Comparison of ENCODE assay signal across 8 cellular contexts in the genomic region with DNA sequence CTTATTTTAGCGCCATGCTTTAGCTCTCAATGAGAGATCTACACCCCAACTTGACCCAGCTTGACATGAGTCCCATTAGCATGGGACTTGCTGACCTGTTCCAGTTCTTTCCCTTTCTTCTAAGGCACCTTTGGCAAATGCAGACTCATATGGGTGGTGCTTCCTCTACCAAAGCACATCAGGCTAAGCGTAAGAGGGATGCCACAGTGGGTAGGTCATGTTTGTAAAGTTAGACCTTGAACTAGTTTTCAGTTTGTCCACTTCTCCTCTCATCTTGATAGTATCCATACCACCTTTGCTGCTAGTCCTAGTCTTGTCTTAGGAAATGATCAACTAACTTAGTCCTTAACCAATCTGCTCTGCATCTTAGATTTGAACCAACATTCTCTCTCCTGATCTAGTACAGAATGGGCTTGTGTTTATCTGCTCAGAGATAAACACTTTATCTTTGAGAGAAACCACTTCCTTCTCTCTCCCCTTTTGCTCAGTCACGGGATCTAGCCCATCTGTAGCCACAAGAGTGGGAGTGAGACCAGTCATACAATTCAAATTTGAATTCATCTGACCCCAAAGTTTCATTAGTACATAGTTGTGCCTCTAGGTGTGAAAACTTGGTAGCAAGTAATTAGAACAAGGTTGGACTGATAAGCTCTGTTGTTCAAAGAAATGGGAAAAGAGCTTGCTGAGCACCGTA.
A peak's percentile ranks its signal among the peaks of the same experiment; 100 is the strongest.
DNase-seq lines count a peak whose midpoint lies in the region; ATAC-seq and TF ChIP-seq lines count a peak whose summit lies in the region.

No MANE protein-coding gene starts in this region.

- TF ChIP-seq CTCF in transverse colon (IDR thresholded peaks at IDR 0.05) (no peak), prostate gland (IDR thresholded peaks at IDR 0.05) (no peak)

- no peak for TF ChIP-seq POLR2A in transverse colon (IDR thresholded peaks at IDR 0.05)
- TF ChIP-seq POLR2A in prostate gland (IDR thresholded peaks at IDR 0.05) = no peak

- intact Hi-C loops in transverse colon (cut with DNase I; ENCODE audit: low total_unique reads) = loop anchor here (1.0 kb wide), 1 partner anchor 49 kb away; no protein-coding TSS in a partner anchor
- intact Hi-C loops in prostate gland (cut with DNase I) = no loop called here

- in situ Hi-C loops in transverse colon (cut with MboI; ENCODE audit: low pct_ligation_motif_present in 1 of 4, low pct_unique_long_range_greater_than_20kb in 1 of 4, low sequenced_read_pairs in 3 of 4) = no loop called here

- H3K4me3 ChIP-seq in transverse colon = no peak overlapping the region
- no peak overlapping the region for H3K4me3 ChIP-seq in prostate gland

- no peaks in the 10 kb centered on the region for H3K36me3 ChIP-seq in transverse colon
- H3K36me3 ChIP-seq in prostate gland = no peaks in the 10 kb centered on the region

- ATAC-seq in HG03060 (IDR thresholded peaks at IDR 0.05; ENCODE audit: low read depth, unreplicated experiment) = peak; percentile 66

- DNase-seq in activated naive CD4-positive, alpha-beta T cell treated with Interleukin-2 at 50 U/mL for 16 hours = peak; percentile 56
- DNase-seq in activated naive CD4-positive, alpha-beta T cell treated with anti-CD3 and anti-CD28 coated beads, Interleukin-2, amount 50 U/mL, for 16 hours = no peak
- DNase-seq in T-helper 22 cell (ENCODE audit: low read depth) (peak; percentile 17), transverse colon (peak; percentile 25), prostate gland (ENCODE audit: low spot score) (no peak), UCSD-AML1 (lab: John Stamatoyannopoulos, UW; ENCODE audit: unreplicated experiment) (no peak), COLO668 (lab: John Stamatoyannopoulos, UW; ENCODE audit: unreplicated experiment) (no peak)

- peaks cover 4% of the 10 kb centered on the region in 2 donors for H3K9me3 ChIP-seq in transverse colon
- H3K9me3 ChIP-seq in prostate gland = no peaks in the 10 kb centered on the region

- H3K27ac ChIP-seq in transverse colon (peak overlapping the region in 1 of 4 donors; percentile 26), prostate gland (no peak overlapping the region)

- WGBS in transverse colon (ENCODE audit: low coverage in 1 of 2), 2 donors = 76 to 100% methylated on average over 2 to 4 of the region's 4 CpGs
- WGBS in prostate gland = 90% methylated on average over 4 of the region's 4 CpGs

- H3K4me1 ChIP-seq in transverse colon (peaks cover 0 to 11% (median 1%) of the 10 kb centered on the region in 4 donors), prostate gland (replicated peaks) (peaks cover 5% of the 10 kb centered on the region)

- TF ChIP-seq EP300 in transverse colon (IDR thresholded peaks at IDR 0.05; ENCODE audit: low read depth) = no peak

- no peaks in the 10 kb centered on the region for H3K27me3 ChIP-seq in transverse colon
- no peaks in the 10 kb centered on the region for H3K27me3 ChIP-seq in prostate gland (replicated peaks; ENCODE audit: insufficient read depth)

Comparison
In these comparisons a context has a peak if more than half of its experiments do, and no peak if none do; other contexts are left out.
1. DNase-seq: peak in activated naive CD4-positive, alpha-beta T cell treated with Interleukin-2 at 50 U/mL for 16 hours (single experiment), T-helper 22 cell (single experiment) and transverse colon (single experiment); none in activated naive CD4-positive, alpha-beta T cell treated with anti-CD3 and anti-CD28 coated beads, Interleukin-2, amount 50 U/mL, for 16 hours (single experiment), prostate gland (single experiment), UCSD-AML1 (single experiment) and COLO668 (single experiment).